Comparison of ENCODE assay signal across 1 cellular context in genomic region chr18:50806208-50806616, GRCh38.
TF ChIP-seq lines count a peak whose summit lies in the region.

No MANE protein-coding gene starts in this region.

TF ChIP-seq in HepG2, 621 proteins besides CTCF, POLR2A, EP300 and RAD21 (continued from another document and continues in another):
- TF ChIP-seq, protein P1, sequence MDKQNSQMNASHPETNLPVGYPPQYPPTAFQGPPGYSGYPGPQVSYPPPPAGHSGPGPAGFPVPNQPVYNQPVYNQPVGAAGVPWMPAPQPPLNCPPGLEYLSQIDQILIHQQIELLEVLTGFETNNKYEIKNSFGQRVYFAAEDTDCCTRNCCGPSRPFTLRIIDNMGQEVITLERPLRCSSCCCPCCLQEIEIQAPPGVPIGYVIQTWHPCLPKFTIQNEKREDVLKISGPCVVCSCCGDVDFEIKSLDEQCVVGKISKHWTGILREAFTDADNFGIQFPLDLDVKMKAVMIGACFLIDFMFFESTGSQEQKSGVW (CRISPR knock-in tag; IDR thresholded peaks at IDR 0.05; ENCODE audit: borderline replicate concordance), result no peak
- TF ChIP-seq GTF2F1 (IDR thresholded peaks at IDR 0.05; ENCODE audit: low read length) (no peak), ZNF34 (CRISPR knock-in tag; IDR thresholded peaks at IDR 0.05; ENCODE audit: borderline replicate concordance) (no peak), TOPORS (CRISPR knock-in tag; IDR thresholded peaks at IDR 0.05) (no peak), ZNF343 (CRISPR knock-in tag; IDR thresholded peaks at IDR 0.05) (no peak), NFE2L2 (IDR thresholded peaks at IDR 0.05; ENCODE audit: low read length) (no peak), NCOA5 (CRISPR knock-in tag; IDR thresholded peaks at IDR 0.05) (no peak), ZNF142 (CRISPR knock-in tag; IDR thresholded peaks at IDR 0.05) (no peak), ZFYVE20 (CRISPR knock-in tag; IDR thresholded peaks at IDR 0.05; ENCODE audit: borderline replicate concordance, low read depth) (no peak), ZNF12 (CRISPR knock-in tag; IDR thresholded peaks at IDR 0.05) (no peak), KLF12 (CRISPR knock-in tag; IDR thresholded peaks at IDR 0.05; ENCODE audit: borderline replicate concordance) (no peak), NFKBIZ (CRISPR knock-in tag; IDR thresholded peaks at IDR 0.05) (no peak), ATAD3A (CRISPR knock-in tag; IDR thresholded peaks at IDR 0.05) (no peak), ERF (CRISPR knock-in tag; IDR thresholded peaks at IDR 0.05) (no peak), ZSCAN21 (CRISPR knock-in tag; IDR thresholded peaks at IDR 0.05; ENCODE audit: borderline replicate concordance) (0 out of 2 replicates have a peak, but pooled peaks have one; percentile 35), AGO2 (optimal IDR thresholded peaks at IDR 0.05; ENCODE audit: low read depth, low read length) (no peak), ZNF775 (CRISPR knock-in tag; IDR thresholded peaks at IDR 0.05; ENCODE audit: borderline replicate concordance) (no peak), CHD2 (IDR thresholded peaks at IDR 0.05; ENCODE audit: low read depth, low read length) (no peak; the same call in 1 of the 2 replicates), ZBTB43 (CRISPR knock-in tag; conservative IDR thresholded peaks at IDR 0.05) (no peak), ZNF562 (CRISPR knock-in tag; IDR thresholded peaks at IDR 0.05; ENCODE audit: borderline replicate concordance) (no peak), ZNF367 (CRISPR knock-in tag; IDR thresholded peaks at IDR 0.05; ENCODE audit: borderline replicate concordance) (no peak), ZNF790 (CRISPR knock-in tag; IDR thresholded peaks at IDR 0.05; ENCODE audit: borderline replicate concordance) (no peak; the same call in 1 of the 2 replicates), MAF1 (CRISPR knock-in tag; IDR thresholded peaks at IDR 0.05; ENCODE audit: borderline replicate concordance) (no peak), GPN1 (CRISPR knock-in tag; IDR thresholded peaks at IDR 0.05; ENCODE audit: borderline replicate concordance) (no peak), ZFX (CRISPR knock-in tag; IDR thresholded peaks at IDR 0.05; ENCODE audit: low read depth) (0 out of 2 replicates have a peak, but pooled peaks have one; percentile 32), SMARCE1 (IDR thresholded peaks at IDR 0.05; ENCODE audit: borderline replicate concordance) (no peak), MED13 (CRISPR knock-in tag; IDR thresholded peaks at IDR 0.05) (no peak), SALL2 (CRISPR knock-in tag; IDR thresholded peaks at IDR 0.05) (no peak), ZNF382 (CRISPR knock-in tag; IDR thresholded peaks at IDR 0.05; ENCODE audit: borderline replicate concordance) (no peak), HNF4A (CRISPR knock-in tag; IDR thresholded peaks at IDR 0.05) (peak; percentile 61), EEA1 (CRISPR knock-in tag; IDR thresholded peaks at IDR 0.05; ENCODE audit: borderline replicate concordance) (0 out of 2 replicates have a peak, but pooled peaks have one; percentile 63), ZSCAN29 (CRISPR knock-in tag; conservative IDR thresholded peaks at IDR 0.05) (no peak), TP53 (CRISPR knock-in tag; conservative IDR thresholded peaks at IDR 0.05) (no peak), SATB2 (CRISPR knock-in tag; IDR thresholded peaks at IDR 0.05) (no peak), ZNF569 (CRISPR knock-in tag; IDR thresholded peaks at IDR 0.05; ENCODE audit: borderline replicate concordance) (no peak), CSRNP1 (CRISPR knock-in tag; IDR thresholded peaks at IDR 0.05) (no peak), PAX8 (CRISPR knock-in tag; IDR thresholded peaks at IDR 0.05; ENCODE audit: borderline replicate concordance) (no peak), SALL1 (CRISPR knock-in tag; IDR thresholded peaks at IDR 0.05) (peak; percentile 71), ZNF441 (CRISPR knock-in tag; IDR thresholded peaks at IDR 0.05; ENCODE audit: borderline replicate concordance) (0 out of 2 replicates have a peak, but pooled peaks have one; percentile 28), ZNF281 (CRISPR knock-in tag; IDR thresholded peaks at IDR 0.05; ENCODE audit: borderline replicate concordance) (no peak), ZNF282 (IDR thresholded peaks at IDR 0.05; ENCODE audit: partially characterized antibody) (no peak), RBM22 (optimal IDR thresholded peaks at IDR 0.05; ENCODE audit: low read length) (no peak), RFX1 (IDR thresholded peaks at IDR 0.05) (no peak), MATR3 (CRISPR knock-in tag; IDR thresholded peaks at IDR 0.05) (no peak), FOXP4 (CRISPR knock-in tag; IDR thresholded peaks at IDR 0.05) (0 out of 2 replicates have a peak, but pooled peaks have one; percentile 14), WIZ (CRISPR knock-in tag; IDR thresholded peaks at IDR 0.05) (0 out of 2 replicates have a peak, but pooled peaks have one; percentile 61), ZNF496 (CRISPR knock-in tag; IDR thresholded peaks at IDR 0.05; ENCODE audit: insufficient replicate concordance) (no peak)
- TF ChIP-seq, protein P2, sequence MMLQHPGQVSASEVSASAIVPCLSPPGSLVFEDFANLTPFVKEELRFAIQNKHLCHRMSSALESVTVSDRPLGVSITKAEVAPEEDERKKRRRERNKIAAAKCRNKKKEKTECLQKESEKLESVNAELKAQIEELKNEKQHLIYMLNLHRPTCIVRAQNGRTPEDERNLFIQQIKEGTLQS (CRISPR knock-in tag; IDR thresholded peaks at IDR 0.05), result no peak
- TF ChIP-seq, protein P3, sequence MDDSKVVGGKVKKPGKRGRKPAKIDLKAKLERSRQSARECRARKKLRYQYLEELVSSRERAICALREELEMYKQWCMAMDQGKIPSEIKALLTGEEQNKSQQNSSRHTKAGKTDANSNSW (CRISPR knock-in tag; IDR thresholded peaks at IDR 0.05; ENCODE audit: borderline replicate concordance), result no peak
- TF ChIP-seq, protein P4, sequence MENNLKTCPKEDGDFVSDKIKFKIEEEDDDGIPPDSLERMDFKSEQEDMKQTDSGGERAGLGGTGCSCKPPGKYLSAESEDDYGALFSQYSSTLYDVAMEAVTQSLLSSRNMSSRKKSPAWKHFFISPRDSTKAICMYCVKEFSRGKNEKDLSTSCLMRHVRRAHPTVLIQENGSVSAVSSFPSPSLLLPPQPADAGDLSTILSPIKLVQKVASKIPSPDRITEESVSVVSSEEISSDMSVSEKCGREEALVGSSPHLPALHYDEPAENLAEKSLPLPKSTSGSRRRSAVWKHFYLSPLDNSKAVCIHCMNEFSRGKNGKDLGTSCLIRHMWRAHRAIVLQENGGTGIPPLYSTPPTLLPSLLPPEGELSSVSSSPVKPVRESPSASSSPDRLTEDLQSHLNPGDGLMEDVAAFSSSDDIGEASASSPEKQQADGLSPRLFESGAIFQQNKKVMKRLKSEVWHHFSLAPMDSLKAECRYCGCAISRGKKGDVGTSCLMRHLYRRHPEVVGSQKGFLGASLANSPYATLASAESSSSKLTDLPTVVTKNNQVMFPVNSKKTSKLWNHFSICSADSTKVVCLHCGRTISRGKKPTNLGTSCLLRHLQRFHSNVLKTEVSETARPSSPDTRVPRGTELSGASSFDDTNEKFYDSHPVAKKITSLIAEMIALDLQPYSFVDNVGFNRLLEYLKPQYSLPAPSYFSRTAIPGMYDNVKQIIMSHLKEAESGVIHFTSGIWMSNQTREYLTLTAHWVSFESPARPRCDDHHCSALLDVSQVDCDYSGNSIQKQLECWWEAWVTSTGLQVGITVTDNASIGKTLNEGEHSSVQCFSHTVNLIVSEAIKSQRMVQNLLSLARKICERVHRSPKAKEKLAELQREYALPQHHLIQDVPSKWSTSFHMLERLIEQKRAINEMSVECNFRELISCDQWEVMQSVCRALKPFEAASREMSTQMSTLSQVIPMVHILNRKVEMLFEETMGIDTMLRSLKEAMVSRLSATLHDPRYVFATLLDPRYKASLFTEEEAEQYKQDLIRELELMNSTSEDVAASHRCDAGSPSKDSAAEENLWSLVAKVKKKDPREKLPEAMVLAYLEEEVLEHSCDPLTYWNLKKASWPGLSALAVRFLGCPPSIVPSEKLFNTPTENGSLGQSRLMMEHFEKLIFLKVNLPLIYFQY (CRISPR knock-in tag; IDR thresholded peaks at IDR 0.05; ENCODE audit: borderline replicate concordance), result peak; percentile 46; the same call in 1 of the 2 replicates
